In the genomic region with DNA sequence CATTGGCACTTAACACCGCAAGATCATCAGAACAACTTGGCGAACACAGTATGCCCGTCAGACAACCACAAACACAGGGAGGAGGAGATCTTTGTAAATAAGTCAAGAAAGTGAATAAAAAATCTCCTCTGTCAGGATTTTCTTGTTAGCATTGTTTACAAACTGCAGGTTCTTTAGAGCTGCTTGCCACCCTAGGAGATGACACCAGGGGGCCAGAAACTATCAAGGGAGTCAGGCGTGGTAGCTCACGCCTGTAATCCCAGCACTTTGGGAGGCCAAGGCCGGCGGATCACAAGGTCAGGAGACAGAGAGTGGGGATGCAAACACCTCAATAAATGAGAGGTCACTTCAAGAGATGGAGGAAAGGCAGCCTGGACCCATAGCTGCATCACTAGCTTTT, we compare ENCODE assay signal across 23 cellular contexts.
"Had no signal": no experiment of that assay in that cellular context is flagged by ENCODE, and none has a peak within 500 bp of the region (broad histone marks: within the 10 kb centered on the region; RNA-seq: fewer than 3 reads in every experiment).

No MANE protein-coding gene starts in this region.

- H3K36me3 Mint-ChIP-seq: naive thymus-derived CD4-positive, alpha-beta T cell; natural killer cell treated with Interleukin-12 subunit alpha and Interleukin-12 subunit beta and Interleukin-15 and Interleukin-18, amount 100 ng/mL, for 72 hours; stimulated activated naive B cell treated with anti-CD40 and anti-IgM and Interleukin-4, amounts not matched to agents 10 μg/mL and 1 μg/mL and 100 μg/mL, for 72 hours had no signal

- ATAC-seq: mucosa of descending colon; naive thymus-derived CD4-positive, alpha-beta T cell; natural killer cell treated with Interleukin-12 subunit alpha and Interleukin-12 subunit beta and Interleukin-15 and Interleukin-18, amount 100 ng/mL, for 72 hours; right lobe of liver; stimulated activated naive B cell treated with anti-CD40 and anti-IgM and Interleukin-4, amounts not matched to agents 10 μg/mL and 1 μg/mL and 100 μg/mL, for 72 hours; stimulated activated naive CD8-positive, alpha-beta T cell treated with anti-CD3 and anti-CD28 coated beads, Interleukin-15, Interleukin-2, amounts not matched to agents 100 U/mL and 50 U/mL, for 24 hours; upper lobe of right lung had no signal

- H3K4me1 ChIP-seq: right lobe of liver, upper lobe of right lung had no signal

- H3K4me1 Mint-ChIP-seq: naive thymus-derived CD4-positive, alpha-beta T cell had no signal

- DNase-seq: hypothalamus; islet precursor cell; left ventricle myocardium inferior; midbrain; mucosa of descending colon; naive thymus-derived CD4-positive, alpha-beta T cell; ovary; right lobe of liver; stimulated activated CD4-positive, alpha-beta T cell treated with anti-CD3 and anti-CD28 coated beads, Interleukin-1b, Interleukin-23, amount 100 ng/mL, for 48 hours; stimulated activated CD4-positive, alpha-beta T cell treated with anti-CD3 and anti-CD28 coated beads, Interleukin-2, amount 100 ng/mL, for 48 hours; stimulated activated naive B cell treated with anti-CD40 and anti-IgM and Interleukin-4, amounts not matched to agents 10 μg/mL and 1 μg/mL and 100 μg/mL, for 72 hours; stimulated activated naive CD8-positive, alpha-beta T cell treated with anti-CD3 and anti-CD28 coated beads, Interleukin-15, Interleukin-2, amounts not matched to agents 100 U/mL and 50 U/mL, for 24 hours; stomach; tibial artery; trophoblast cell; upper lobe of right lung had no signal

- H3K27me3 ChIP-seq: ovary, right atrium auricular region, right lobe of liver, stomach, suprapubic skin, tibial artery, upper lobe of right lung had no signal

- H3K27ac Mint-ChIP-seq: naive thymus-derived CD4-positive, alpha-beta T cell; natural killer cell treated with Interleukin-12 subunit alpha and Interleukin-12 subunit beta and Interleukin-15 and Interleukin-18, amount 100 ng/mL, for 72 hours; progenitor cell of endocrine pancreas; stimulated activated naive B cell treated with anti-CD40 and anti-IgM and Interleukin-4, amounts not matched to agents 10 μg/mL and 1 μg/mL and 100 μg/mL, for 72 hours had no signal

- H3K27ac ChIP-seq: left ventricle myocardium inferior, ovary, right atrium auricular region, right lobe of liver, stomach, suprapubic skin, thoracic aorta, tibial artery, upper lobe of right lung had no signal

- H3K4me3 Mint-ChIP-seq: naive thymus-derived CD4-positive, alpha-beta T cell; natural killer cell treated with Interleukin-12 subunit alpha and Interleukin-12 subunit beta and Interleukin-15 and Interleukin-18, amount 100 ng/mL, for 72 hours; stimulated activated naive B cell treated with anti-CD40 and anti-IgM and Interleukin-4, amounts not matched to agents 10 μg/mL and 1 μg/mL and 100 μg/mL, for 72 hours had no signal

- H3K9me3 Mint-ChIP-seq: natural killer cell treated with Interleukin-12 subunit alpha and Interleukin-12 subunit beta and Interleukin-15 and Interleukin-18, amount 100 ng/mL, for 72 hours; stimulated activated naive B cell treated with anti-CD40 and anti-IgM and Interleukin-4, amounts not matched to agents 10 μg/mL and 1 μg/mL and 100 μg/mL, for 72 hours had no signal

- H3K9me3 ChIP-seq: mucosa of descending colon, ovary, right lobe of liver, stomach, suprapubic skin, thoracic aorta, tibial artery, upper lobe of right lung had no signal

- H3K4me2 ChIP-seq: smooth muscle cell had no signal

- H3K4me3 ChIP-seq: left ventricle myocardium inferior, lung, mucosa of descending colon, ovary, right atrium auricular region, right lobe of liver, smooth muscle cell, stomach, suprapubic skin, thoracic aorta, tibial artery, upper lobe of right lung had no signal

- H3K27me3 Mint-ChIP-seq: stimulated activated naive B cell treated with anti-CD40 and anti-IgM and Interleukin-4, amounts not matched to agents 10 μg/mL and 1 μg/mL and 100 μg/mL, for 72 hours had no signal

- H3K36me3 ChIP-seq: left ventricle myocardium inferior, ovary, right atrium auricular region, right lobe of liver, stomach, suprapubic skin, thoracic aorta, tibial artery, upper lobe of right lung had no signal
